8 cellular contexts compared by ENCODE assay signal in the genomic region with DNA sequence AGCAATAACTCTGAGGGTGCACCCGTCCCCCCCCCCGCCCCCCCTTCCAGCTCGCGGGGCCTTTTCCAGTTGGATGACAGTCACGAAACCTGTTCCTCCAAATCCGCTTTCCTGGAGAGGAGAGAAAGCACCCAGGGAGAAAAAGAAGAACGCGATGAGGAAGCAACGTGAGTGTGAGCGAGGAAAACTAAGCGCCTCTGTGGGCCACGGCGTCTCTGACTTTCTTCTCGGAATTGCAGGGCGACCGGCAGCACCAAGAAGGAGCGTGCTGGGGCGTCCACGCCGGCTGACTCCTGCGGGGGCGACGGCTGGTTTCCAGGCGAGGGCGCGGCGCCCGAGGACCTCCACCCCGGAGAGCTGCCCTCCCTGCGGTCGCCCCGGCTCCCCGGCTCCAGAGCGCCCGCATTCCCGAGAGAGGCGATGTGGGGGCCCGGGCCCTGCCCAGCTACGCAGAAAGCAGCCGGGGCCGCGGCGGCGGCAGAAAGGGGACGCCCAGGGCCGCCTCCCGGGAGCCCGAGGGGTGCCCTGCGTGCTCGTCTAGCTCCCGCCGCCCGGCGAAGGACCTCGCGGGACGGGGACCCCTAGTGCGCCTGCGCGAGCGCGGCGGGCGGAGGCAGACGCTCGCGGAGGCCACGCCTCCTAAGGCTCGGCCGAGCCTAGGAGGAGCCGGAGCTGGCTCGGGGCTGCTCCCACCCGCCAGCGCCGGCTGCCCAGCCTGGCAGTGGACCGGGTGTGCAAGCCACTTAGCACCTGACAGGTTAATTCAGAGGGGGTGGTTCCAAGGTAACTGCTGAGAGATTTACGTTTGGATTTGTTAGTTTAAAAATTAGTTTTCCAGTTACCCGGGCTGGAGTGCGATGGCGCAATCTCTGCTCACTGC. TPM values are rescaled to one million over a fixed set of nuclear protein-coding genes. Genes with fewer than 3 reads are reported as not detected.
DNase-seq lines count a peak whose midpoint lies in the region; ATAC-seq, FAIRE-seq and TF ChIP-seq lines count a peak whose summit lies in the region.

No MANE protein-coding gene starts in this region.

- H3K4me1 ChIP-seq in BE2C (no peaks in the 10 kb centered on the region), HepG2 (ENCODE audit: insufficient read depth, low read length) (peaks cover 35% of the 10 kb centered on the region)

- FAIRE-seq in HepG2 (lab: Jason Lieb, UNC): no peak

- H3K4me3 Mint-ChIP-seq in activated CD4-positive, alpha-beta T cell treated with anti-CD3 and anti-CD28 coated beads, Interleukin-2, amount 10 ng/mL, durations not matched to agents 7 days and 5 days: peak overlapping the region; percentile 66

- DNase-seq in BE2C (peak; percentile 90), NCI-H526 (lab: John Stamatoyannopoulos, UW) (peak; percentile 48 to 92), cortex of kidney (lab: John Stamatoyannopoulos, UW) (peak; percentile 35), HepG2 (ENCODE audit: low spot score) (peak; percentile 60)
- DNase-seq in activated CD4-positive, alpha-beta T cell treated with anti-CD3 and anti-CD28 coated beads, Interleukin-2, amount 10 ng/mL, durations not matched to agents 7 days and 5 days: peak; percentile 82
- peak; percentile 82 for DNase-seq in stimulated activated CD4-positive, alpha-beta T cell treated with anti-CD3 and anti-CD28 coated beads, Interleukin-2, amount 100 ng/mL, for 4 hours (ENCODE audit: low read depth)

- H3K27me3 Mint-ChIP-seq in activated CD4-positive, alpha-beta T cell treated with anti-CD3 and anti-CD28 coated beads, Interleukin-2, amount 10 ng/mL, durations not matched to agents 7 days and 5 days: peaks cover 48% of the 10 kb centered on the region

- H4K20me1 ChIP-seq in HepG2 (ENCODE audit: insufficient read depth, low read length): peaks cover 5% of the 10 kb centered on the region; the same call in 1 of the 2 replicates

- peak overlapping the region; percentile 67 for H3K4me3 ChIP-seq in BE2C (ENCODE audit: low read depth, low read length)
- peak overlapping the region; percentile 41 to 70 (median 46) for H3K4me3 ChIP-seq in HepG2 (replicated peaks in 1 of 3; ENCODE audit: insufficient read depth in 1 of 3, low read depth in 2 of 3, low read length in 3 of 3)

- no peak overlapping the region for H3K27ac Mint-ChIP-seq in activated CD4-positive, alpha-beta T cell treated with anti-CD3 and anti-CD28 coated beads, Interleukin-2, amount 10 ng/mL, durations not matched to agents 7 days and 5 days

- 2% methylated on average over 13 of the region's 80 CpGs for WGBS in HepG2 (ENCODE audit: low lambda C conversion rate)

- TF ChIP-seq POLR2A in HepG2 (IDR thresholded peaks at IDR 0.05; ENCODE audit: insufficient read depth in 1 of 2, low read depth in 2 of 2, low read length in 2 of 2): peak in 1 of 2 experiments; percentile 73; a peak in 2 of 4 replicates

- H3K9me3 Mint-ChIP-seq in activated CD4-positive, alpha-beta T cell treated with anti-CD3 and anti-CD28 coated beads, Interleukin-2, amount 10 ng/mL, durations not matched to agents 7 days and 5 days: no peaks in the 10 kb centered on the region

- H3K9ac ChIP-seq in HepG2 (ENCODE audit: insufficient read depth, low read depth, low read length): peak overlapping the region; percentile 58; the same call in 1 of the 2 replicates

- TSS peak; percentile 70 for BruUV-seq in HepG2 (replicated peaks; lab: Mats Ljungman, UMichigan)

- peaks cover 26% of the 10 kb centered on the region for H3K4me1 Mint-ChIP-seq in activated CD4-positive, alpha-beta T cell treated with anti-CD3 and anti-CD28 coated beads, Interleukin-2, amount 10 ng/mL, durations not matched to agents 7 days and 5 days

- no peak for TF ChIP-seq EP300 in HepG2 (IDR thresholded peaks at IDR 0.05; ENCODE audit: low read depth in 2 of 2, low read length in 2 of 2)
- no peak for TF ChIP-seq EP300 in HepG2 (CRISPR knock-in tag; IDR thresholded peaks at IDR 0.05; ENCODE audit: borderline replicate concordance)

- TF ChIP-seq RAD21 in HepG2 (CRISPR knock-in tag; IDR thresholded peaks at IDR 0.05): peak; percentile 34

- H3K36me3 Mint-ChIP-seq in activated CD4-positive, alpha-beta T cell treated with anti-CD3 and anti-CD28 coated beads, Interleukin-2, amount 10 ng/mL, durations not matched to agents 7 days and 5 days (ENCODE audit: low read depth): no peaks in the 10 kb centered on the region

- H3K4me2 ChIP-seq in HepG2 (ENCODE audit: low read depth, low read length): peak overlapping the region; percentile 75

- peak; percentile 86 for ATAC-seq in GM19328 (IDR thresholded peaks at IDR 0.05; ENCODE audit: unreplicated experiment)
- peak; percentile 79 for ATAC-seq in HG03460 (IDR thresholded peaks at IDR 0.05; ENCODE audit: unreplicated experiment)
- peak; percentile 73 for ATAC-seq in HepG2

- intact Hi-C loops in HepG2 (cut with micrococcal nuclease; ENCODE audit: unreplicated experiment): no loop called here

- H3K27ac ChIP-seq in HepG2 (ENCODE audit: extremely low read length, insufficient read depth, low read length): no peak overlapping the region

- H3K9me3 ChIP-seq in BE2C (no peaks in the 10 kb centered on the region), HepG2 (ENCODE audit: low read length) (no peaks in the 10 kb centered on the region)

- TF ChIP-seq CTCF in BE2C (IDR thresholded peaks at IDR 0.05; ENCODE audit: low read depth, low read length): no peak
- TF ChIP-seq CTCF in HepG2 (CRISPR knock-in tag; IDR thresholded peaks at IDR 0.05): no peak

- in situ Hi-C loops in HepG2 (cut with HindIII; ENCODE audit: extremely low pct_ligation_motif_present, low pct_unique_long_range_greater_than_20kb): no loop called here

- CTCF ChIA-PET in activated CD4-positive, alpha-beta T cell treated with anti-CD3 and anti-CD28 coated beads, Interleukin-2, amount 10 ng/mL, durations not matched to agents 7 days and 5 days (lab: Charles Lee): interaction anchor here (1.1 to 2.0 kb wide), 6 partner anchors 13 to 884 kb away, joined by 3 to 11 read pairs (median 4); partner anchors contain the start of gene RPL39L
- CTCF ChIA-PET in HepG2 (lab: Yijun Ruan, JAX; ENCODE audit: low intra/inter-chr PET ratio, low total read pairs): no interaction called here

- H3K79me2 ChIP-seq in HepG2 (ENCODE audit: insufficient read depth, low read length): no peaks in the 10 kb centered on the region

- H2AFZ ChIP-seq in HepG2 (ENCODE audit: low read length): no peak overlapping the region

- POLR2A ChIA-PET in activated CD4-positive, alpha-beta T cell treated with anti-CD3 and anti-CD28 coated beads, Interleukin-2, amount 10 ng/mL, durations not matched to agents 7 days and 5 days (lab: Charles Lee): interaction anchor here (0.7 to 0.9 kb wide), 2 partner anchors 45 to 275 kb away, joined by 3 to 4 read pairs; no protein-coding TSS in a partner anchor
- POLR2A ChIA-PET in HepG2 (lab: Yijun Ruan, JAX): interaction anchor here (0.8 to 2.3 kb wide), 11 partner anchors 44 to 338 kb away, joined by 3 to 14 read pairs (median 4); partner anchors contain the start of genes EIF4A2 and ST6GAL1

- H3K36me3 ChIP-seq in BE2C (no peaks in the 10 kb centered on the region), HepG2 (replicated peaks in 1 of 2; ENCODE audit: control insufficient read depth in 1 of 2, insufficient read depth in 2 of 2, low read length in 2 of 2) (no peaks in the 10 kb centered on the region)

- peaks cover 48% of the 10 kb centered on the region for H3K27me3 ChIP-seq in BE2C
- peaks cover 0 to 42% of the 10 kb centered on the region in 2 experiments; a peak in 4 of 5 replicates for H3K27me3 ChIP-seq in HepG2 (ENCODE audit: control insufficient read depth in 1 of 2, insufficient read depth in 2 of 2, low read length in 2 of 2)

RNA-seq across cellular contexts. Expression of gene ADIPOQ, which starts 15.3 kb away (rescaled TPM):
- polyA plus RNA-seq in BE2C (2012; ENCODE audit: insufficient read depth, insufficient read length, low read depth): 0.09 TPM
- total RNA-seq in activated CD4-positive, alpha-beta T cell treated with anti-CD3 and anti-CD28 coated beads, Interleukin-2, amount 10 ng/mL, durations not matched to agents 7 days and 5 days: not detected
- total RNA-seq in HepG2 (2016; rRNA removed; fragmentation: Illumina TruSeq; extraction: Trizol): not detected in 2 replicates
- not detected in 2 replicates for total RNA-seq in HepG2 (2016; cell fraction: cytosol; rRNA removed; fragmentation: Illumina TruSeq; extraction: Trizol; ENCODE audit: low read depth)
- total RNA-seq in HepG2 (2016; cell fraction: insoluble cytoplasmic fraction; rRNA removed; fragmentation: Illumina TruSeq; extraction: Trizol): not detected in 2 replicates
- not detected in 2 replicates for total RNA-seq in HepG2 (2016; cell fraction: membrane; rRNA removed; fragmentation: Illumina TruSeq; extraction: Trizol)
- total RNA-seq in HepG2 (2016; cell fraction: nucleus; rRNA removed; fragmentation: Illumina TruSeq; extraction: Trizol): not detected in 2 replicates
- polyA plus RNA-seq in HepG2 (2011; rRNA removed): not detected in 2 replicates
- not detected in 2 replicates for polyA plus RNA-seq in HepG2 (2011; cell fraction: cytosol; rRNA removed)
- not detected in 2 replicates for polyA plus RNA-seq in HepG2 (2011; cell fraction: nucleus; rRNA removed)
- not detected in 2 replicates for polyA plus RNA-seq in HepG2 (2012)
- polyA plus RNA-seq in HepG2 (2016; cell fraction: cytosol; fragmentation: Illumina TruSeq; extraction: Trizol; ENCODE audit: low read depth): not detected in 2 replicates
- not detected in 2 replicates for polyA plus RNA-seq in HepG2 (2016; cell fraction: insoluble cytoplasmic fraction; fragmentation: Illumina TruSeq; extraction: Trizol; ENCODE audit: low read depth)
- polyA plus RNA-seq in HepG2 (2016; cell fraction: membrane; fragmentation: Illumina TruSeq; extraction: Trizol; ENCODE audit: low read depth): not detected in 2 replicates
- polyA plus RNA-seq in HepG2 (2016; cell fraction: nucleus; fragmentation: Illumina TruSeq; extraction: Trizol; ENCODE audit: insufficient read depth, low read depth): not detected in 2 replicates
- not detected in 2 replicates for polyA minus RNA-seq in HepG2 (2011; rRNA and poly(A)+ RNA removed; ENCODE audit: low replicate concordance)
- polyA minus RNA-seq in HepG2 (2011; cell fraction: cytosol; rRNA and poly(A)+ RNA removed): not detected in 2 replicates
- polyA minus RNA-seq in HepG2 (2011; cell fraction: nucleus; rRNA and poly(A)+ RNA removed): not detected in 2 replicates

RNA-seq across cellular contexts. Expression of gene RFC4, which starts 20.9 kb away (rescaled TPM):
- polyA plus RNA-seq in BE2C (2012; ENCODE audit: insufficient read depth, insufficient read length, low read depth): 18.8 TPM
- total RNA-seq in activated CD4-positive, alpha-beta T cell treated with anti-CD3 and anti-CD28 coated beads, Interleukin-2, amount 10 ng/mL, durations not matched to agents 7 days and 5 days: 100 to 1,000 TPM in 1 of 2 experiments, 10 to 100 TPM in 1; 85.5 to 105 TPM
- 103 and 109 TPM in 2 replicates for total RNA-seq in HepG2 (2016; rRNA removed; fragmentation: Illumina TruSeq; extraction: Trizol)
- total RNA-seq in HepG2 (2016; cell fraction: cytosol; rRNA removed; fragmentation: Illumina TruSeq; extraction: Trizol; ENCODE audit: low read depth): 40.2 and 42.1 TPM in 2 replicates
- 106 and 115 TPM in 2 replicates for total RNA-seq in HepG2 (2016; cell fraction: insoluble cytoplasmic fraction; rRNA removed; fragmentation: Illumina TruSeq; extraction: Trizol)
- total RNA-seq in HepG2 (2016; cell fraction: membrane; rRNA removed; fragmentation: Illumina TruSeq; extraction: Trizol): 31.0 and 31.4 TPM in 2 replicates
- total RNA-seq in HepG2 (2016; cell fraction: nucleus; rRNA removed; fragmentation: Illumina TruSeq; extraction: Trizol): 68.8 and 77.7 TPM in 2 replicates
- 15.1 and 18.5 TPM in 2 replicates for polyA plus RNA-seq in HepG2 (2011; rRNA removed)
- 7.9 and 8.6 TPM in 2 replicates for polyA plus RNA-seq in HepG2 (2011; cell fraction: cytosol; rRNA removed)
- polyA plus RNA-seq in HepG2 (2011; cell fraction: nucleus; rRNA removed): 32.1 and 36.9 TPM in 2 replicates
- 26.8 and 40.8 TPM in 2 replicates for polyA plus RNA-seq in HepG2 (2012)
- 9.3 and 10.4 TPM in 2 replicates for polyA plus RNA-seq in HepG2 (2016; cell fraction: cytosol; fragmentation: Illumina TruSeq; extraction: Trizol; ENCODE audit: low read depth)
- 97.0 and 99.6 TPM in 2 replicates for polyA plus RNA-seq in HepG2 (2016; cell fraction: insoluble cytoplasmic fraction; fragmentation: Illumina TruSeq; extraction: Trizol; ENCODE audit: low read depth)
- polyA plus RNA-seq in HepG2 (2016; cell fraction: membrane; fragmentation: Illumina TruSeq; extraction: Trizol; ENCODE audit: low read depth): 10.8 and 11.9 TPM in 2 replicates
- 133 and 142 TPM in 2 replicates for polyA plus RNA-seq in HepG2 (2016; cell fraction: nucleus; fragmentation: Illumina TruSeq; extraction: Trizol; ENCODE audit: insufficient read depth, low read depth)
- polyA minus RNA-seq in HepG2 (2011; rRNA and poly(A)+ RNA removed; ENCODE audit: low replicate concordance): 2.1 and 21.7 TPM in 2 replicates
- polyA minus RNA-seq in HepG2 (2011; cell fraction: cytosol; rRNA and poly(A)+ RNA removed): 4.9 and 11.6 TPM in 2 replicates
- 11.7 and 14.3 TPM in 2 replicates for polyA minus RNA-seq in HepG2 (2011; cell fraction: nucleus; rRNA and poly(A)+ RNA removed)

RNA-seq across cellular contexts. Expression of gene EIF4A2, which starts 43.8 kb away (rescaled TPM):
- 209 TPM for polyA plus RNA-seq in BE2C (2012; ENCODE audit: insufficient read depth, insufficient read length, low read depth)
- 100 to 1,000 TPM; 351 to 383 TPM for total RNA-seq in activated CD4-positive, alpha-beta T cell treated with anti-CD3 and anti-CD28 coated beads, Interleukin-2, amount 10 ng/mL, durations not matched to agents 7 days and 5 days
- 446 and 480 TPM in 2 replicates for total RNA-seq in HepG2 (2016; rRNA removed; fragmentation: Illumina TruSeq; extraction: Trizol)
- 146 and 165 TPM in 2 replicates for total RNA-seq in HepG2 (2016; cell fraction: cytosol; rRNA removed; fragmentation: Illumina TruSeq; extraction: Trizol; ENCODE audit: low read depth)
- total RNA-seq in HepG2 (2016; cell fraction: insoluble cytoplasmic fraction; rRNA removed; fragmentation: Illumina TruSeq; extraction: Trizol): 450 and 480 TPM in 2 replicates
- total RNA-seq in HepG2 (2016; cell fraction: membrane; rRNA removed; fragmentation: Illumina TruSeq; extraction: Trizol): 286 and 327 TPM in 2 replicates
- 656 and 709 TPM in 2 replicates for total RNA-seq in HepG2 (2016; cell fraction: nucleus; rRNA removed; fragmentation: Illumina TruSeq; extraction: Trizol)
- 475 and 596 TPM in 2 replicates for polyA plus RNA-seq in HepG2 (2011; rRNA removed)
- 247 and 610 TPM in 2 replicates for polyA plus RNA-seq in HepG2 (2011; cell fraction: cytosol; rRNA removed)
- 443 and 672 TPM in 2 replicates for polyA plus RNA-seq in HepG2 (2011; cell fraction: nucleus; rRNA removed)
- polyA plus RNA-seq in HepG2 (2012): 536 and 611 TPM in 2 replicates
- polyA plus RNA-seq in HepG2 (2016; cell fraction: cytosol; fragmentation: Illumina TruSeq; extraction: Trizol; ENCODE audit: low read depth): 52.8 and 60.6 TPM in 2 replicates
- 340 and 366 TPM in 2 replicates for polyA plus RNA-seq in HepG2 (2016; cell fraction: insoluble cytoplasmic fraction; fragmentation: Illumina TruSeq; extraction: Trizol; ENCODE audit: low read depth)
- polyA plus RNA-seq in HepG2 (2016; cell fraction: membrane; fragmentation: Illumina TruSeq; extraction: Trizol; ENCODE audit: low read depth): 139 and 154 TPM in 2 replicates
- 727 and 748 TPM in 2 replicates for polyA plus RNA-seq in HepG2 (2016; cell fraction: nucleus; fragmentation: Illumina TruSeq; extraction: Trizol; ENCODE audit: insufficient read depth, low read depth)
- 191 and 270 TPM in 2 replicates for polyA minus RNA-seq in HepG2 (2011; rRNA and poly(A)+ RNA removed; ENCODE audit: low replicate concordance)
- 288 and 321 TPM in 2 replicates for polyA minus RNA-seq in HepG2 (2011; cell fraction: cytosol; rRNA and poly(A)+ RNA removed)
- 1,137 and 1,381 TPM in 2 replicates for polyA minus RNA-seq in HepG2 (2011; cell fraction: nucleus; rRNA and poly(A)+ RNA removed)

Comparison
In these comparisons a context has a peak if more than half of its experiments do, and no peak if none do; other contexts are left out.
1. DNase-seq: peak in every context shown above with its lines; median percentile 90 in BE2C; 82 in activated CD4-positive, alpha-beta T cell treated with anti-CD3 and anti-CD28 coated beads, Interleukin-2, amount 10 ng/mL, durations not matched to agents 7 days and 5 days; 82 in stimulated activated CD4-positive, alpha-beta T cell treated with anti-CD3 and anti-CD28 coated beads, Interleukin-2, amount 100 ng/mL, for 4 hours; 70 in NCI-H526; 60 in HepG2; 35 in cortex of kidney.